Comparison of ENCODE assay signal across 1 cellular context in genomic region chr19:18385359-18385674, GRCh38.
TF ChIP-seq lines count a peak whose summit lies in the region.

No MANE protein-coding gene starts in this region.

TF ChIP-seq in IMR-90, 13 proteins besides CTCF, POLR2A, EP300 and RAD21 (continued from another document):
- TF ChIP-seq NFE2L2 (IDR thresholded peaks at IDR 0.05; ENCODE audit: low read depth, low read length) (no peak), CHD1 (IDR thresholded peaks at IDR 0.05; ENCODE audit: low read depth, low read length) (no peak), CEBPB (IDR thresholded peaks at IDR 0.05; ENCODE audit: low read depth, low read length) (no peak), USF2 (IDR thresholded peaks at IDR 0.05; ENCODE audit: low read depth, low read length) (no peak), RFX5 (IDR thresholded peaks at IDR 0.05; ENCODE audit: low read depth, low read length) (no peak)
TF ChIP-seq in IMR-90: peak in this region for 0.
